ENCODE assay signal across 12 cellular contexts in genomic region chr12:120885521-120885920, GRCh38. TPM values are rescaled to one million over a fixed set of nuclear protein-coding genes. Genes with fewer than 3 reads are reported as not detected.
DNase-seq lines count a peak whose midpoint lies in the region; ATAC-seq and TF ChIP-seq lines count a peak whose summit lies in the region.
"Had no signal": no experiment of that assay in that cellular context is flagged by ENCODE, and none has a peak within 500 bp of the region (broad histone marks: within the 10 kb centered on the region; RNA-seq: fewer than 3 reads in every experiment).

No MANE protein-coding gene starts in this region.

- peaks cover 33% of the 10 kb centered on the region for H3K4me1 Mint-ChIP-seq in activated naive CD8-positive, alpha-beta T cell treated with anti-CD3 and anti-CD28 coated beads, Interleukin-2, amount 10 ng/mL, durations not matched to agents 7 days and 5 days
- H3K4me1 Mint-ChIP-seq in activated naive CD8-positive, alpha-beta T cell treated with anti-CD3 and anti-CD28 coated beads for 36 hours = peaks cover 45% of the 10 kb centered on the region
- peaks cover 26% of the 10 kb centered on the region for H3K4me1 Mint-ChIP-seq in endodermal cell
- H3K4me1 Mint-ChIP-seq in stimulated activated memory B cell treated with anti-CD40 and anti-IgM and Interleukin-4, amounts not matched to agents 10 μg/mL and 1 μg/mL and 100 μg/mL, for 72 hours = peaks cover 50% of the 10 kb centered on the region

- H3K79me2 ChIP-seq in Loucy (ENCODE audit: insufficient read depth, low read length) = peaks cover 93% of the 10 kb centered on the region

- H3K4me2 ChIP-seq in Loucy (ENCODE audit: low read depth, low read length, poor library complexity, severe bottlenecking) = peak overlapping the region; percentile 66

- intact Hi-C loops in dorsolateral prefrontal cortex (cut with DNase I) = no loop called here

- H3K9ac ChIP-seq in Loucy (ENCODE audit: low read depth, low read length, poor library complexity, severe bottlenecking) = no peak overlapping the region
- no peak overlapping the region for H3K9ac ChIP-seq in endodermal cell (ENCODE audit: extremely low read depth, low read length, poor library complexity, severe bottlenecking)

- POLR2A ChIA-PET in activated naive CD8-positive, alpha-beta T cell treated with anti-CD3 and anti-CD28 coated beads, Interleukin-2, amount 10 ng/mL, durations not matched to agents 7 days and 5 days (lab: Charles Lee) = interaction anchor here (0.6 to 2.9 kb wide), 9 partner anchors 9 to 553 kb away, joined by 3 to 27 read pairs (median 4); partner anchors contain the start of gene SPPL3

- no peaks in the 10 kb centered on the region for H3K36me3 ChIP-seq in Loucy (ENCODE audit: insufficient read depth, low read length)
- no peaks in the 10 kb centered on the region for H3K36me3 ChIP-seq in endodermal cell (ENCODE audit: control insufficient read depth, insufficient read depth, low read length)
- H3K36me3 ChIP-seq: BE2C had no signal

- peaks cover 11% of the 10 kb centered on the region for H3K36me3 Mint-ChIP-seq in activated naive CD8-positive, alpha-beta T cell treated with anti-CD3 and anti-CD28 coated beads, Interleukin-2, amount 10 ng/mL, durations not matched to agents 7 days and 5 days
- H3K36me3 Mint-ChIP-seq in activated naive CD8-positive, alpha-beta T cell treated with anti-CD3 and anti-CD28 coated beads for 36 hours = peaks cover 5% of the 10 kb centered on the region
- peaks cover 4% of the 10 kb centered on the region for H3K36me3 Mint-ChIP-seq in endodermal cell (ENCODE audit: low read depth)
- H3K36me3 Mint-ChIP-seq in stimulated activated memory B cell treated with anti-CD40 and anti-IgM and Interleukin-4, amounts not matched to agents 10 μg/mL and 1 μg/mL and 100 μg/mL, for 72 hours = peaks cover 4% of the 10 kb centered on the region

- WGBS in endodermal cell (ENCODE audit: insufficient coverage in 1 of 2, insufficient read length in 1 of 2), 2 experiments = 95% methylated on average over 2 of the region's 2 CpGs; no CpG with 5 or more reads in 1 of the 2 experiments

- no peaks in the 10 kb centered on the region for H3K9me3 ChIP-seq in Loucy (ENCODE audit: insufficient read depth, low read depth, low read length)
- H3K9me3 ChIP-seq in endodermal cell (ENCODE audit: control insufficient read depth, low read length) = no peaks in the 10 kb centered on the region
- H3K9me3 ChIP-seq: BE2C had no signal

- H3K4me3 Mint-ChIP-seq in activated naive CD8-positive, alpha-beta T cell treated with anti-CD3 and anti-CD28 coated beads, Interleukin-2, amount 10 ng/mL, durations not matched to agents 7 days and 5 days = no peak overlapping the region
- no peak overlapping the region for H3K4me3 Mint-ChIP-seq in activated naive CD8-positive, alpha-beta T cell treated with anti-CD3 and anti-CD28 coated beads for 36 hours
- no peak overlapping the region for H3K4me3 Mint-ChIP-seq in endodermal cell
- no peak overlapping the region for H3K4me3 Mint-ChIP-seq in stimulated activated memory B cell treated with anti-CD40 and anti-IgM and Interleukin-4, amounts not matched to agents 10 μg/mL and 1 μg/mL and 100 μg/mL, for 72 hours

- H3K27me3 Mint-ChIP-seq in activated naive CD8-positive, alpha-beta T cell treated with anti-CD3 and anti-CD28 coated beads, Interleukin-2, amount 10 ng/mL, durations not matched to agents 7 days and 5 days = no peaks in the 10 kb centered on the region
- H3K27me3 Mint-ChIP-seq in activated naive CD8-positive, alpha-beta T cell treated with anti-CD3 and anti-CD28 coated beads for 36 hours = no peaks in the 10 kb centered on the region
- H3K27me3 Mint-ChIP-seq in endodermal cell (ENCODE audit: insufficient read depth) = no peaks in the 10 kb centered on the region
- no peaks in the 10 kb centered on the region for H3K27me3 Mint-ChIP-seq in stimulated activated memory B cell treated with anti-CD40 and anti-IgM and Interleukin-4, amounts not matched to agents 10 μg/mL and 1 μg/mL and 100 μg/mL, for 72 hours

- DNase-seq in activated naive CD8-positive, alpha-beta T cell treated with anti-CD3 and anti-CD28 coated beads, Interleukin-2, amount 10 ng/mL, durations not matched to agents 7 days and 5 days = no peak
- no peak for DNase-seq in activated naive CD8-positive, alpha-beta T cell treated with anti-CD3 and anti-CD28 coated beads for 36 hours
- DNase-seq in endodermal cell (no peak), GDM1 (lab: John Stamatoyannopoulos, UW) (no peak), dorsolateral prefrontal cortex (no peak)
- DNase-seq: BE2C, NCI-H1092, SHP77 had no signal

- peak overlapping the region; percentile 72 for H3K27ac Mint-ChIP-seq in activated naive CD8-positive, alpha-beta T cell treated with anti-CD3 and anti-CD28 coated beads, Interleukin-2, amount 10 ng/mL, durations not matched to agents 7 days and 5 days
- no peak overlapping the region for H3K27ac Mint-ChIP-seq in activated naive CD8-positive, alpha-beta T cell treated with anti-CD3 and anti-CD28 coated beads for 36 hours
- H3K27ac Mint-ChIP-seq in endodermal cell = no peak overlapping the region
- peak overlapping the region; percentile 80 for H3K27ac Mint-ChIP-seq in stimulated activated memory B cell treated with anti-CD40 and anti-IgM and Interleukin-4, amounts not matched to agents 10 μg/mL and 1 μg/mL and 100 μg/mL, for 72 hours

- ATAC-seq in activated naive CD8-positive, alpha-beta T cell treated with anti-CD3 and anti-CD28 coated beads, Interleukin-2, amount 10 ng/mL, durations not matched to agents 7 days and 5 days (ENCODE audit: low read depth) = no peak
- no peak for ATAC-seq in stimulated activated memory B cell treated with anti-CD40 and anti-IgM and Interleukin-4, amounts not matched to agents 10 μg/mL and 1 μg/mL and 100 μg/mL, for 72 hours
- no peak for ATAC-seq in GM18909 (IDR thresholded peaks at IDR 0.05; ENCODE audit: poor library complexity, unreplicated experiment)

- H3F3A ChIP-seq in Loucy (ENCODE audit: low read depth) = 0 out of 2 replicates have a peak, but pooled peaks cover 5% of the 10 kb centered on the region

- H3K9me3 Mint-ChIP-seq in activated naive CD8-positive, alpha-beta T cell treated with anti-CD3 and anti-CD28 coated beads, Interleukin-2, amount 10 ng/mL, durations not matched to agents 7 days and 5 days = no peaks in the 10 kb centered on the region
- H3K9me3 Mint-ChIP-seq in activated naive CD8-positive, alpha-beta T cell treated with anti-CD3 and anti-CD28 coated beads for 36 hours = no peaks in the 10 kb centered on the region
- no peaks in the 10 kb centered on the region for H3K9me3 Mint-ChIP-seq in endodermal cell
- no peaks in the 10 kb centered on the region for H3K9me3 Mint-ChIP-seq in stimulated activated memory B cell treated with anti-CD40 and anti-IgM and Interleukin-4, amounts not matched to agents 10 μg/mL and 1 μg/mL and 100 μg/mL, for 72 hours

- H4K20me1 ChIP-seq in Loucy (ENCODE audit: insufficient read depth, low read length, poor library complexity, severe bottlenecking) = peaks cover 80% of the 10 kb centered on the region

- TF ChIP-seq CTCF in Loucy (conservative IDR thresholded peaks at IDR 0.05; ENCODE audit: low read length) (no peak), endodermal cell (conservative IDR thresholded peaks at IDR 0.05) (no peak), dorsolateral prefrontal cortex (IDR thresholded peaks at IDR 0.05 in 54 of 56, conservative IDR thresholded peaks at IDR 0.05 in 2 of 56; ENCODE audit: low read depth in 1 of 56, partially characterized antibody in 56 of 56) (no peak)

- no peaks in the 10 kb centered on the region for H3K9me2 ChIP-seq in Loucy (replicated peaks; ENCODE audit: low read depth, low read length)

- H2AFZ ChIP-seq in Loucy (ENCODE audit: low read length) = no peak overlapping the region

- H3K4me1 ChIP-seq in Loucy (ENCODE audit: insufficient read depth, low read length, poor library complexity, severe bottlenecking) (peaks cover 21% of the 10 kb centered on the region), endodermal cell (ENCODE audit: control insufficient read depth, insufficient read depth, low read length) (peaks cover 4% of the 10 kb centered on the region)
- H3K4me1 ChIP-seq: BE2C had no signal

- H3K4me3 ChIP-seq in Loucy (ENCODE audit: low read length, poor library complexity, severe bottlenecking) (no peak overlapping the region), endodermal cell (ENCODE audit: low read length) (peak overlapping the region; percentile 5), dorsolateral prefrontal cortex (no peak overlapping the region)

- no peaks in the 10 kb centered on the region for H3K27me3 ChIP-seq in Loucy (ENCODE audit: insufficient read depth, low read length, poor library complexity, severe bottlenecking)
- no peaks in the 10 kb centered on the region for H3K27me3 ChIP-seq in endodermal cell (ENCODE audit: control insufficient read depth, insufficient read depth, low read length, poor library complexity, severe bottlenecking)
- H3K27me3 ChIP-seq in dorsolateral prefrontal cortex = no peaks in the 10 kb centered on the region
- H3K27me3 ChIP-seq: BE2C had no signal

- no peak overlapping the region for H3K27ac ChIP-seq in endodermal cell (ENCODE audit: low read depth, low read length)
- H3K27ac ChIP-seq in dorsolateral prefrontal cortex = peak overlapping the region in 1 of 59 donors; percentile 41
- H3K27ac ChIP-seq: HL-60 had no signal

RNA-seq across cellular contexts. Expression of gene SPPL3, which starts 18.6 kb away (rescaled TPM):
- 10 to 100 TPM; 28.0 to 31.1 TPM for total RNA-seq in activated naive CD8-positive, alpha-beta T cell treated with anti-CD3 and anti-CD28 coated beads, Interleukin-2, amount 10 ng/mL, durations not matched to agents 7 days and 5 days
- total RNA-seq in activated naive CD8-positive, alpha-beta T cell treated with anti-CD3 and anti-CD28 coated beads for 36 hours = 10 to 100 TPM; 24.7 to 27.6 TPM
- total RNA-seq in endodermal cell (10 to 100 TPM; 41.1 to 46.8 TPM), dorsolateral prefrontal cortex (100 to 1,000 TPM in 1 of 120 experiments, 10 to 100 TPM in 119; 50.6 to 111 (median 72.4) TPM)
- 68.2 TPM for polyA plus RNA-seq in endodermal cell (2013, experiment 1 of 2)
- 54.4 TPM for polyA plus RNA-seq in endodermal cell (2013, experiment 2 of 2)

Comparison
In these comparisons a context has a peak if more than half of its experiments do, and no peak if none do; other contexts are left out.
1. H3K27ac Mint-ChIP-seq: peak in activated naive CD8-positive, alpha-beta T cell treated with anti-CD3 and anti-CD28 coated beads, Interleukin-2, amount 10 ng/mL, durations not matched to agents 7 days and 5 days (single experiment) and stimulated activated memory B cell treated with anti-CD40 and anti-IgM and Interleukin-4, amounts not matched to agents 10 μg/mL and 1 μg/mL and 100 μg/mL, for 72 hours (single experiment); none in activated naive CD8-positive, alpha-beta T cell treated with anti-CD3 and anti-CD28 coated beads for 36 hours (single experiment) and endodermal cell (single experiment).